In the genomic region with DNA sequence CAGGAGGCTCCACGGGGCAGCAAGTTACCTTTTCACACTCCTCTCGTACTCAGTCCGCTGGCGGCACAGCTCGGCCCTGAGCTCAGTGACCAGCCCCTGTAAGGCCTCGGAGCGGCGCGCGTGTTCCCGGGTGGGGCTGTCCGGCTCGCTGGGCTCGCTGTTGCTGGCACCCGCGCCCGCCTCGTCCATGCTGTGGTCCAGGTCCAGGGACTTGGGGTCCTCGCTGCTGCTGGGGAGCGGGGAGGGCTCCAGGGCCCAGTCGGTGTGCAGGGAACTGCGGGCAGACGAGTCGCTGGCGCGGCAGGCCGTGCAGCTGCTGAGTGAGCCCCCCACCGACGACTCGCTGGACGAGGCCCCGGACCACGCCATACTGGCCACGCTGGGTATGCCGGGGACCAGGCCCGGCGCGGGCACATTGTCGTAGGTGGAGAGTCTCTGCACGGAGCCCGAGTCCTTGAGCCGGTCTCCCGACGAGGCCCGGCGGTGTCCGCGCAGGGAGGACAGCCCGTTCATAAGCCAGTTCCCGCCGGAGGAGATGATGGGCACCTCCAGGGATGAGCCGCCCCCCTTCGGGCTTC, we compare ENCODE assay signal across 1 cellular context.
TF ChIP-seq lines count a peak whose summit lies in the region.

No MANE protein-coding gene starts in this region.

TF ChIP-seq in H1, 55 proteins besides CTCF, POLR2A, EP300 and RAD21:
- TF ChIP-seq ZNF274 (IDR thresholded peaks at IDR 0.05; ENCODE audit: borderline replicate concordance, extremely low read depth, low read length) = no peak
- TF ChIP-seq CHD7 (IDR thresholded peaks at IDR 0.05; ENCODE audit: insufficient replicate concordance, low read length) = no peak
- no peak for TF ChIP-seq HDAC2 (IDR thresholded peaks at IDR 0.05; ENCODE audit: borderline replicate concordance in 1 of 2, low read depth in 2 of 2, low read length in 2 of 2)
- no peak for TF ChIP-seq KDM5A (IDR thresholded peaks at IDR 0.05; ENCODE audit: low read length)
- no peak for TF ChIP-seq TAF1 (IDR thresholded peaks at IDR 0.05; ENCODE audit: low read depth, low read length)
- TF ChIP-seq GABPA (IDR thresholded peaks at IDR 0.05; ENCODE audit: borderline replicate concordance, insufficient read depth, low read length) = no peak
- TF ChIP-seq SUZ12 (IDR thresholded peaks at IDR 0.05; ENCODE audit: low read length) = no peak
- TF ChIP-seq EZH2 (IDR thresholded peaks at IDR 0.05; ENCODE audit: low read depth, low read length, severe bottlenecking) = no peak
- TF ChIP-seq RFX5 (IDR thresholded peaks at IDR 0.05; ENCODE audit: borderline replicate concordance, low read depth, low read length) = no peak
- no peak for TF ChIP-seq MAFK (IDR thresholded peaks at IDR 0.05; ENCODE audit: low read depth, low read length)
- TF ChIP-seq HDAC6 (IDR thresholded peaks at IDR 0.05; ENCODE audit: low read depth, low read length) = no peak
- no peak for TF ChIP-seq PHF8 (conservative IDR thresholded peaks at IDR 0.05; ENCODE audit: low read depth, low read length)
- no peak for TF ChIP-seq KDM4A (IDR thresholded peaks at IDR 0.05; ENCODE audit: low read depth, low read length, severe bottlenecking)
- no peak for TF ChIP-seq SAP30 (IDR thresholded peaks at IDR 0.05; ENCODE audit: insufficient read depth, insufficient replicate concordance, low read length)
- TF ChIP-seq TBP (IDR thresholded peaks at IDR 0.05; ENCODE audit: low read depth, low read length) = no peak
- TF ChIP-seq SP2 (IDR thresholded peaks at IDR 0.05; ENCODE audit: low read length) = no peak
